ENCODE assay signal across 1 cellular context in the genomic region with DNA sequence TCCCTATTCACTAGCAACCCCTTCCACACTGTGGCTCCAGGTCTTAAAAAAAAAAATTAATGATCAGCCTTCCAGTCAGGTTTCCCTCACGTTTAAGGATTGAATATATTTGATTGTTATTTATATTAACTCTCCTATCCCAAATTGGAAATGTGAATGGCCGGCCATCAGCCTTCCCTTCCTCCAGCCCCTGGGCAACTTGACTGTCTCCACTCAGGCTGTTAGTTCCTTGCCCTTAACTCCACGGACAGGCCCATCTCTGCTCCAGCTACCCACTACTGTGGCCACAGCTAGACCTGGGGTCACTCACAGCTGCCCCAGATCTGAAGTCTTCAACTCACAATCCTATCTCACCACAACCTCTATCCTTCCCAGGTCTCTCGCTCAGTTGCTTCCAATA.
TF ChIP-seq lines count a peak whose summit lies in the region.

No MANE protein-coding gene starts in this region.

TF ChIP-seq in K562, 482 proteins besides CTCF, POLR2A, EP300 and RAD21:
- TF ChIP-seq MCM2 (IDR thresholded peaks at IDR 0.05; ENCODE audit: low read depth) (no peak), ZNF165 (CRISPR knock-in tag; IDR thresholded peaks at IDR 0.05; ENCODE audit: borderline replicate concordance) (no peak), ARID2 (IDR thresholded peaks at IDR 0.05) (no peak), CTBP1 (IDR thresholded peaks at IDR 0.05; ENCODE audit: borderline replicate concordance) (no peak), ZNF384 (IDR thresholded peaks at IDR 0.05; ENCODE audit: low read depth, low read length) (no peak), ZNF77 (CRISPR knock-in tag; IDR thresholded peaks at IDR 0.05) (no peak), ZNF695 (CRISPR knock-in tag; IDR thresholded peaks at IDR 0.05) (no peak), RNF2 (IDR thresholded peaks at IDR 0.05) (no peak)
- TF ChIP-seq, protein P1, sequence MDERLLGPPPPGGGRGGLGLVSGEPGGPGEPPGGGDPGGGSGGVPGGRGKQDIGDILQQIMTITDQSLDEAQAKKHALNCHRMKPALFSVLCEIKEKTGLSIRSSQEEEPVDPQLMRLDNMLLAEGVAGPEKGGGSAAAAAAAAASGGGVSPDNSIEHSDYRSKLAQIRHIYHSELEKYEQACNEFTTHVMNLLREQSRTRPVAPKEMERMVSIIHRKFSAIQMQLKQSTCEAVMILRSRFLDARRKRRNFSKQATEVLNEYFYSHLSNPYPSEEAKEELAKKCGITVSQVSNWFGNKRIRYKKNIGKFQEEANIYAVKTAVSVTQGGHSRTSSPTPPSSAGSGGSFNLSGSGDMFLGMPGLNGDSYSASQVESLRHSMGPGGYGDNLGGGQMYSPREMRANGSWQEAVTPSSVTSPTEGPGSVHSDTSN (CRISPR knock-in tag; IDR thresholded peaks at IDR 0.05; ENCODE audit: low read depth) = no peak
- TF ChIP-seq, protein P1 (tag; conservative IDR thresholded peaks at IDR 0.05; ENCODE audit: low read depth) = no peak
